In genomic region chr12:92557422-92557724, GRCh38 we compare ENCODE assay signal across 22 cellular contexts.
A peak's percentile ranks its signal among the peaks of the same experiment; 100 is the strongest.
DNase-seq lines count a peak whose midpoint lies in the region; ATAC-seq and TF ChIP-seq lines count a peak whose summit lies in the region.
"Had no signal": no experiment of that assay in that cellular context is flagged by ENCODE, and none has a peak within 500 bp of the region (broad histone marks: within the 10 kb centered on the region; RNA-seq: fewer than 3 reads in every experiment).

No MANE protein-coding gene starts in this region.

- no peak for DNase-seq in T-helper 1 cell
- DNase-seq in D341Med (ENCODE audit: low spot score), result peak; percentile 43
- DNase-seq in T-helper 17 cell, result no peak
- no peak for DNase-seq in endodermal cell
- DNase-seq in NCI-H187 treated with DMSO at 0.1 percent for 48 hours (lab: John Stamatoyannopoulos, UW), result no peak
- DNase-seq in posterior vena cava (ENCODE audit: low spot score), result no peak
- DNase-seq in RWPE1 (ENCODE audit: low spot score), result no peak
- DNase-seq: DMS53; erythroblast; H7; mesendoderm; NCI-H187; NCI-H226; stimulated activated CD4-positive, alpha-beta T cell treated with anti-CD3 and anti-CD28 coated beads, Interleukin-4, amount 100 ng/mL, for 1 hour had no signal

- peak overlapping the region; percentile 64 for H3K4me3 Mint-ChIP-seq in T-helper 1 cell treated with Interleukin-12 subunit alpha and Interleukin-12 subunit beta and Interleukin-4 antibody, amounts not matched to agents 30 μg/mL and 1 μg/mL, for 36 hours
- H3K4me3 Mint-ChIP-seq in T-helper 17 cell (peak overlapping the region; percentile 6), endodermal cell (no peak overlapping the region)
- H3K4me3 Mint-ChIP-seq: nephron had no signal

- no peak for TF ChIP-seq CTCF in endodermal cell (conservative IDR thresholded peaks at IDR 0.05)
- TF ChIP-seq CTCF in RWPE1 (conservative IDR thresholded peaks at IDR 0.05; ENCODE audit: low read depth), result no peak

- peaks cover 7% of the 10 kb centered on the region for H3K4me1 ChIP-seq in endodermal cell (ENCODE audit: control insufficient read depth, insufficient read depth, low read length)

- H3K4me1 Mint-ChIP-seq in T-helper 1 cell treated with Interleukin-12 subunit alpha and Interleukin-12 subunit beta and Interleukin-4 antibody, amounts not matched to agents 30 μg/mL and 1 μg/mL, for 36 hours (ENCODE audit: low read depth), result peaks cover 50% of the 10 kb centered on the region
- H3K4me1 Mint-ChIP-seq in T-helper 17 cell (peaks cover 14% of the 10 kb centered on the region), endodermal cell (peaks cover 25% of the 10 kb centered on the region)

- H3K4me3 ChIP-seq in endodermal cell (ENCODE audit: low read length), result peak overlapping the region; percentile 48
- H3K4me3 ChIP-seq: BLaER1 treated with 17β-estradiol and CSF1 and Interleukin-3, amounts not matched to agents 10 nM and 100 nM; breast epithelium; skin epidermis had no signal

- intact Hi-C loops in posterior vena cava (cut with DNase I), result no loop called here

- no peaks in the 10 kb centered on the region for H3K27me3 ChIP-seq in endodermal cell (ENCODE audit: control insufficient read depth, insufficient read depth, low read length, poor library complexity, severe bottlenecking)
- H3K27me3 ChIP-seq: BLaER1 treated with 17β-estradiol and CSF1 and Interleukin-3, amounts not matched to agents 10 nM and 100 nM; breast epithelium had no signal

- 66 to 85% methylated on average over 1 to 2 of the region's 2 CpGs for WGBS in endodermal cell (ENCODE audit: insufficient coverage in 1 of 2, insufficient read length in 1 of 2), 2 experiments

- H3K27me3 Mint-ChIP-seq in T-helper 1 cell treated with Interleukin-12 subunit alpha and Interleukin-12 subunit beta and Interleukin-4 antibody, amounts not matched to agents 30 μg/mL and 1 μg/mL, for 36 hours (ENCODE audit: low read depth), result no peaks in the 10 kb centered on the region
- H3K27me3 Mint-ChIP-seq in T-helper 17 cell (no peaks in the 10 kb centered on the region), endodermal cell (ENCODE audit: insufficient read depth) (no peaks in the 10 kb centered on the region)
- H3K27me3 Mint-ChIP-seq: progenitor cell of endocrine pancreas had no signal

- POLR2A ChIA-PET in RWPE1 (lab: Yijun Ruan, JAX; ENCODE audit: low non-redundant PET), result no interaction called here

- H3K9me3 Mint-ChIP-seq in T-helper 1 cell treated with Interleukin-12 subunit alpha and Interleukin-12 subunit beta and Interleukin-4 antibody, amounts not matched to agents 30 μg/mL and 1 μg/mL, for 36 hours, result peaks cover 20% of the 10 kb centered on the region
- no peaks in the 10 kb centered on the region for H3K9me3 Mint-ChIP-seq in endodermal cell
- H3K9me3 Mint-ChIP-seq: nephron had no signal

- peak overlapping the region; percentile 85 for H3K27ac Mint-ChIP-seq in T-helper 1 cell treated with Interleukin-12 subunit alpha and Interleukin-12 subunit beta and Interleukin-4 antibody, amounts not matched to agents 30 μg/mL and 1 μg/mL, for 36 hours
- peak overlapping the region; percentile 47 for H3K27ac Mint-ChIP-seq in T-helper 17 cell
- H3K27ac Mint-ChIP-seq in endodermal cell, result no peak overlapping the region
- H3K27ac Mint-ChIP-seq: progenitor cell of endocrine pancreas had no signal

- no peaks in the 10 kb centered on the region for H3K9me3 ChIP-seq in T-helper 17 cell (ENCODE audit: control insufficient read depth, low read length, poor library complexity, severe bottlenecking)
- H3K9me3 ChIP-seq in endodermal cell (ENCODE audit: control insufficient read depth, low read length), result no peaks in the 10 kb centered on the region
- H3K9me3 ChIP-seq: breast epithelium had no signal

- no peak for ATAC-seq in T-helper 17 cell
- ATAC-seq: Right ventricle myocardium inferior had no signal

- no peak overlapping the region for H3K9ac ChIP-seq in endodermal cell (ENCODE audit: extremely low read depth, low read length, poor library complexity, severe bottlenecking)
- H3K9ac ChIP-seq: BLaER1 treated with 17β-estradiol and CSF1 and Interleukin-3, amounts not matched to agents 10 nM and 100 nM had no signal

- H3K36me3 ChIP-seq in endodermal cell (ENCODE audit: control insufficient read depth, insufficient read depth, low read length), result no peaks in the 10 kb centered on the region
- H3K36me3 ChIP-seq: BLaER1 treated with 17β-estradiol and CSF1 and Interleukin-3, amounts not matched to agents 10 nM and 100 nM; breast epithelium had no signal

- CTCF ChIA-PET in RWPE1 (lab: Yijun Ruan, JAX), result no interaction called here

- peaks cover 17% of the 10 kb centered on the region for H3K36me3 Mint-ChIP-seq in T-helper 1 cell treated with Interleukin-12 subunit alpha and Interleukin-12 subunit beta and Interleukin-4 antibody, amounts not matched to agents 30 μg/mL and 1 μg/mL, for 36 hours (ENCODE audit: low read depth)
- H3K36me3 Mint-ChIP-seq in T-helper 17 cell (ENCODE audit: low read depth), result peaks cover 3% of the 10 kb centered on the region
- no peaks in the 10 kb centered on the region for H3K36me3 Mint-ChIP-seq in endodermal cell (ENCODE audit: low read depth)

- no peak overlapping the region for H3K27ac ChIP-seq in endodermal cell (ENCODE audit: low read depth, low read length)
- H3K27ac ChIP-seq in RWPE1, result no peak overlapping the region
- H3K27ac ChIP-seq: 22Rv1; BLaER1 treated with 17β-estradiol and CSF1 and Interleukin-3, amounts not matched to agents 10 nM and 100 nM; breast epithelium had no signal
